In genomic region chr22:50271519-50271970, GRCh38 we compare ENCODE assay signal across 9 cellular contexts. TPM values are rescaled to one million over a fixed set of nuclear protein-coding genes. Genes with fewer than 3 reads are reported as not detected.
DNase-seq lines count a peak whose midpoint lies in the region; ATAC-seq and TF ChIP-seq lines count a peak whose summit lies in the region.
"Had no signal": no experiment of that assay in that cellular context is flagged by ENCODE, and none has a peak within 500 bp of the region (broad histone marks: within the 10 kb centered on the region; RNA-seq: fewer than 3 reads in every experiment).

No MANE protein-coding gene starts in this region.

- no peak overlapping the region for H3K27ac Mint-ChIP-seq in CD4-positive, CD25-positive, alpha-beta regulatory T cell

- H3K36me3 Mint-ChIP-seq in CD4-positive, CD25-positive, alpha-beta regulatory T cell: no peaks in the 10 kb centered on the region
- H3K36me3 Mint-ChIP-seq: IgD-negative memory B cell had no signal

- peak; percentile 34 to 63 (median 55) for DNase-seq in CD4-positive, CD25-positive, alpha-beta regulatory T cell
- DNase-seq in HEK293T (ENCODE audit: extremely low spot score) (peak; percentile 81), RPMI7951 (ENCODE audit: low read depth) (peak; percentile 60), adipocyte (ENCODE audit: low read depth) (peak; percentile 83), right atrium auricular region (ENCODE audit: low spot score) (no peak), skeletal muscle cell (ENCODE audit: low read depth) (no peak), dedifferentiated amniotic fluid mesenchymal stem cell (ENCODE audit: extremely low spot score) (no peak), SW 1271 (lab: John Stamatoyannopoulos, UW) (no peak)

- H3K9me3 Mint-ChIP-seq in CD4-positive, CD25-positive, alpha-beta regulatory T cell: no peaks in the 10 kb centered on the region
- H3K9me3 Mint-ChIP-seq: IgD-negative memory B cell had no signal

- CTCF ChIA-PET in HEK293T (lab: Yijun Ruan, JAX): interaction anchor here (0.8 to 1.7 kb wide), 4 partner anchors 8 to 70 kb away, joined by 4 read pairs; no protein-coding TSS in a partner anchor

- no peaks in the 10 kb centered on the region for H3K9me3 ChIP-seq in CD4-positive, CD25-positive, alpha-beta regulatory T cell (ENCODE audit: control insufficient read depth in 2 of 2, low read length in 2 of 2)
- H3K9me3 ChIP-seq in adipocyte (ENCODE audit: control insufficient read depth, low read length): no peaks in the 10 kb centered on the region
- no peaks in the 10 kb centered on the region for H3K9me3 ChIP-seq in right atrium auricular region

- POLR2A ChIA-PET in HEK293T (lab: Yijun Ruan, JAX): interaction anchor here (1.1 to 2.0 kb wide), 9 partner anchors 8 to 254 kb away, joined by 3 to 9 read pairs (median 4); partner anchors contain the start of genes HDAC10, PLXNB2 and SCO2

- no peaks in the 10 kb centered on the region for H3K27me3 ChIP-seq in CD4-positive, CD25-positive, alpha-beta regulatory T cell (ENCODE audit: control insufficient read depth, insufficient read depth, low read length)
- H3K27me3 ChIP-seq in adipocyte (replicated peaks; ENCODE audit: control insufficient read depth, insufficient read depth, low read length) (peaks cover 5% of the 10 kb centered on the region), right atrium auricular region (no peaks in the 10 kb centered on the region)

- H3K27me3 Mint-ChIP-seq in CD4-positive, CD25-positive, alpha-beta regulatory T cell: peaks cover 10% of the 10 kb centered on the region

- peak; percentile 13 to 23 for ATAC-seq in CD4-positive, CD25-positive, alpha-beta regulatory T cell (ENCODE audit: low read depth in 2 of 2)

- H3K4me3 ChIP-seq in CD4-positive, CD25-positive, alpha-beta regulatory T cell (ENCODE audit: low read depth, low read length): no peak overlapping the region
- peak overlapping the region; percentile 78 for H3K4me3 ChIP-seq in adipocyte (ENCODE audit: low read length)
- peak overlapping the region; percentile 32 to 62 for H3K4me3 ChIP-seq in right atrium auricular region
- peak overlapping the region; percentile 64 for H3K4me3 ChIP-seq in skeletal muscle cell (ENCODE audit: low read depth, low read length)

- peaks cover 34% of the 10 kb centered on the region for H3K4me1 ChIP-seq in CD4-positive, CD25-positive, alpha-beta regulatory T cell (ENCODE audit: control insufficient read depth, insufficient read depth, low read length, poor library complexity, severe bottlenecking)
- H3K4me1 ChIP-seq in adipocyte (ENCODE audit: control insufficient read depth, insufficient read depth, low read length) (peaks cover 28% of the 10 kb centered on the region), right atrium auricular region (peaks cover 0 to 64% of the 10 kb centered on the region in 2 donors)

- peak in 1 of 2 donors; percentile 55 for TF ChIP-seq CTCF in right atrium auricular region (IDR thresholded peaks at IDR 0.05)

- H3K27ac ChIP-seq in CD4-positive, CD25-positive, alpha-beta regulatory T cell (ENCODE audit: insufficient read depth, low read length, poor library complexity, severe bottlenecking): no peak overlapping the region
- peak overlapping the region in 1 of 2 donors; percentile 48 for H3K27ac ChIP-seq in right atrium auricular region

- H3K4me1 Mint-ChIP-seq in CD4-positive, CD25-positive, alpha-beta regulatory T cell: peaks cover 0 to 27% (median 4%) of the 10 kb centered on the region in 4 donors

- no peaks in the 10 kb centered on the region for H3K36me3 ChIP-seq in CD4-positive, CD25-positive, alpha-beta regulatory T cell (ENCODE audit: control insufficient read depth, insufficient read depth, low read length)
- H3K36me3 ChIP-seq in adipocyte (ENCODE audit: control insufficient read depth, insufficient read depth, low read length, severe bottlenecking) (peaks cover 19% of the 10 kb centered on the region), right atrium auricular region (peaks cover 15% of the 10 kb centered on the region)

- H3K4me3 Mint-ChIP-seq in CD4-positive, CD25-positive, alpha-beta regulatory T cell: peak overlapping the region in 1 of 4 donors; percentile 84

- H3K9ac ChIP-seq in adipocyte (ENCODE audit: low read length): peak overlapping the region; percentile 78

TF ChIP-seq in HEK293T, 16 proteins besides CTCF, POLR2A, EP300 and RAD21:
- TF ChIP-seq, protein P1, sequence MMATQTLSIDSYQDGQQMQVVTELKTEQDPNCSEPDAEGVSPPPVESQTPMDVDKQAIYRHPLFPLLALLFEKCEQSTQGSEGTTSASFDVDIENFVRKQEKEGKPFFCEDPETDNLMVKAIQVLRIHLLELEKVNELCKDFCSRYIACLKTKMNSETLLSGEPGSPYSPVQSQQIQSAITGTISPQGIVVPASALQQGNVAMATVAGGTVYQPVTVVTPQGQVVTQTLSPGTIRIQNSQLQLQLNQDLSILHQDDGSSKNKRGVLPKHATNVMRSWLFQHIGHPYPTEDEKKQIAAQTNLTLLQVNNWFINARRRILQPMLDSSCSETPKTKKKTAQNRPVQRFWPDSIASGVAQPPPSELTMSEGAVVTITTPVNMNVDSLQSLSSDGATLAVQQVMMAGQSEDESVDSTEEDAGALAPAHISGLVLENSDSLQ (IDR thresholded peaks at IDR 0.05): no peak
- TF ChIP-seq FOXK2 (IDR thresholded peaks at IDR 0.05): no peak
- no peak for TF ChIP-seq FOXA1 (IDR thresholded peaks at IDR 0.05)
- no peak for TF ChIP-seq L3MBTL2 (conservative IDR thresholded peaks at IDR 0.05)
- no peak for TF ChIP-seq NFRKB (IDR thresholded peaks at IDR 0.05)
- TF ChIP-seq SUZ12 (IDR thresholded peaks at IDR 0.05): no peak
- no peak for TF ChIP-seq ZNF384 (IDR thresholded peaks at IDR 0.05)
- TF ChIP-seq BHLHE40 (IDR thresholded peaks at IDR 0.05; ENCODE audit: borderline replicate concordance): no peak
- TF ChIP-seq HDGF (IDR thresholded peaks at IDR 0.05; ENCODE audit: borderline replicate concordance): no peak
- no peak for TF ChIP-seq SP1 (IDR thresholded peaks at IDR 0.05)
- TF ChIP-seq LEF1 (IDR thresholded peaks at IDR 0.05; ENCODE audit: borderline replicate concordance): no peak
- TF ChIP-seq TARDBP (IDR thresholded peaks at IDR 0.05): no peak
- no peak for TF ChIP-seq ARNT (IDR thresholded peaks at IDR 0.05)
- TF ChIP-seq CTBP1 (IDR thresholded peaks at IDR 0.05; ENCODE audit: borderline replicate concordance): no peak
- no peak for TF ChIP-seq ELF4 (IDR thresholded peaks at IDR 0.05)
- TF ChIP-seq FOXM1 (IDR thresholded peaks at IDR 0.05; ENCODE audit: borderline replicate concordance): no peak

RNA-seq across cellular contexts. Expression of gene MAPK11, which starts 1.4 kb away (rescaled TPM):
- total RNA-seq in CD4-positive, CD25-positive, alpha-beta regulatory T cell: 9.3 TPM
- polyA plus RNA-seq in CD4-positive, CD25-positive, alpha-beta regulatory T cell: under 1 TPM; 0.10 to 0.52 (median 0.21) TPM
- 1.8 TPM in 2 replicates for total RNA-seq in RPMI7951 (2014; rRNA removed; shearing (Covaris generic))
- 1 to 10 TPM; 3.7 to 4.0 TPM for total RNA-seq in right atrium auricular region

RNA-seq across cellular contexts. Expression of gene MAPK12, which starts 10.1 kb away (rescaled TPM):
- total RNA-seq in CD4-positive, CD25-positive, alpha-beta regulatory T cell: 2.0 TPM
- polyA plus RNA-seq in CD4-positive, CD25-positive, alpha-beta regulatory T cell: under 1 TPM in 2 of 4 donors, not detected in 2; 0.03 to 0.05 TPM
- 6.7 and 13.2 TPM in 2 replicates for total RNA-seq in RPMI7951 (2014; rRNA removed; shearing (Covaris generic))
- 10 to 100 TPM in 1 of 2 donors, 1 to 10 TPM in 1; 5.0 to 13.0 TPM for total RNA-seq in right atrium auricular region

RNA-seq across cellular contexts. Expression of gene HDAC10, which starts 20.5 kb away (rescaled TPM):
- 125 TPM for total RNA-seq in CD4-positive, CD25-positive, alpha-beta regulatory T cell
- polyA plus RNA-seq in CD4-positive, CD25-positive, alpha-beta regulatory T cell: 10 to 100 TPM in 1 of 4 donors, 1 to 10 TPM in 3; 6.0 to 12.5 (median 7.3) TPM
- 4.2 and 5.0 TPM in 2 replicates for total RNA-seq in RPMI7951 (2014; rRNA removed; shearing (Covaris generic))
- 1 to 10 TPM; 6.7 to 9.1 TPM for total RNA-seq in right atrium auricular region

RNA-seq across cellular contexts. Expression of gene TUBGCP6, which starts 26.7 kb away (rescaled TPM):
- 132 TPM for total RNA-seq in CD4-positive, CD25-positive, alpha-beta regulatory T cell
- polyA plus RNA-seq in CD4-positive, CD25-positive, alpha-beta regulatory T cell: 10 to 100 TPM; 14.0 to 16.3 (median 14.2) TPM
- 6.7 and 7.1 TPM in 2 replicates for total RNA-seq in RPMI7951 (2014; rRNA removed; shearing (Covaris generic))
- 10 to 100 TPM; 19.5 to 22.1 TPM for total RNA-seq in right atrium auricular region

RNA-seq across cellular contexts. Expression of gene PLXNB2, which starts 35.9 kb away (rescaled TPM):
- total RNA-seq in CD4-positive, CD25-positive, alpha-beta regulatory T cell: 3.7 TPM
- polyA plus RNA-seq in CD4-positive, CD25-positive, alpha-beta regulatory T cell: under 1 TPM in 3 of 4 donors, not detected in 1; 0.36 to 0.67 (median 0.42) TPM
- total RNA-seq in RPMI7951 (2014; rRNA removed; shearing (Covaris generic)): 27.6 and 37.1 TPM in 2 replicates
- total RNA-seq in right atrium auricular region: 10 to 100 TPM; 60.3 to 92.8 TPM

Comparison
In these comparisons a context has a peak if more than half of its experiments do, and no peak if none do; other contexts are left out.
1. DNase-seq: peak in CD4-positive, CD25-positive, alpha-beta regulatory T cell (3 of 3), HEK293T (single experiment), RPMI7951 (single experiment) and adipocyte (single experiment); none in right atrium auricular region (single experiment), skeletal muscle cell (single experiment), dedifferentiated amniotic fluid mesenchymal stem cell (single experiment) and SW 1271 (0 of 2).
2. RNA of gene HDAC10, which starts 20.5 kb away (total RNA-seq): 125 TPM in CD4-positive, CD25-positive, alpha-beta regulatory T cell (single experiment); 6.7 to 9.1 TPM in right atrium auricular region and 4.2 to 5.0 TPM in RPMI7951; every median in the first group is over 10 times any median in the second.